ENCODE assay signal across 8 cellular contexts in genomic region chr3:197029511-197030167, GRCh38. TPM values are rescaled to one million over a fixed set of nuclear protein-coding genes. Genes with fewer than 3 reads are reported as not detected.
DNase-seq lines count a peak whose midpoint lies in the region; ATAC-seq, FAIRE-seq and TF ChIP-seq lines count a peak whose summit lies in the region.

Gene MELTF, minus strand, starts transcription at chr3:197029817. Its CDS starts 115 bp downstream, at chr3:197029702.

- TF ChIP-seq POLR2A in heart left ventricle (IDR thresholded peaks at IDR 0.05), result no peak

- TF ChIP-seq CTCF in Calu3 (IDR thresholded peaks at IDR 0.05; ENCODE audit: unreplicated experiment), result peak; percentile 86
- peak; percentile 64 to 89 (median 80) for TF ChIP-seq CTCF in heart left ventricle (IDR thresholded peaks at IDR 0.05)

- ATAC-seq in GM19463 (IDR thresholded peaks at IDR 0.05; ENCODE audit: unreplicated experiment) (peak; percentile 84), heart left ventricle (peak in 3 of 4 donors; percentile 30 to 64 (median 64)), sciatic nerve (peak; percentile 58)

- no peaks in the 10 kb centered on the region for H3K36me3 ChIP-seq in heart left ventricle

- 2% methylated on average over 42 to 60 of the region's 60 CpGs for WGBS in heart left ventricle, 4 donors

- CTCF ChIA-PET in Calu3 (lab: Charles Lee), result interaction anchor here (1.0 to 1.7 kb wide), 2 partner anchors 10 to 27 kb away, joined by 5 to 7 read pairs; no protein-coding TSS in a partner anchor
- CTCF ChIA-PET in activated naive CD4-positive, alpha-beta T cell treated with anti-CD3 and anti-CD28 coated beads, Interleukin-2, amount 10 ng/mL, durations not matched to agents 7 days and 5 days (lab: Charles Lee), result interaction anchor here (0.8 to 3.0 kb wide), 13 partner anchors 8 to 675 kb away, joined by 3 to 19 read pairs (median 4); no protein-coding TSS in a partner anchor

- H3K4me3 Mint-ChIP-seq in Calu3 (ENCODE audit: low read depth, unreplicated experiment), result peak within 1 kb of the TSS; percentile 80
- H3K4me3 Mint-ChIP-seq in activated naive CD4-positive, alpha-beta T cell treated with anti-CD3 and anti-CD28 coated beads, Interleukin-2, amount 10 ng/mL, durations not matched to agents 7 days and 5 days, result peak within 1 kb of the TSS; percentile 77

- peak within 1 kb of the TSS; percentile 19 to 68 (median 54) for H3K4me3 ChIP-seq in heart left ventricle

- H3K36me3 Mint-ChIP-seq in Calu3 (ENCODE audit: insufficient read depth, unreplicated experiment), result peaks cover 48% of the 10 kb centered on the region
- peaks cover 2% of the 10 kb centered on the region for H3K36me3 Mint-ChIP-seq in activated naive CD4-positive, alpha-beta T cell treated with anti-CD3 and anti-CD28 coated beads, Interleukin-2, amount 10 ng/mL, durations not matched to agents 7 days and 5 days

- peaks cover 23% of the 10 kb centered on the region for H3K4me1 Mint-ChIP-seq in Calu3 (ENCODE audit: low read depth, unreplicated experiment)
- H3K4me1 Mint-ChIP-seq in activated naive CD4-positive, alpha-beta T cell treated with anti-CD3 and anti-CD28 coated beads, Interleukin-2, amount 10 ng/mL, durations not matched to agents 7 days and 5 days, result peaks cover 11% of the 10 kb centered on the region

- intact Hi-C loops in Calu3 (cut with micrococcal nuclease; ENCODE audit: unreplicated experiment) (no loop called here), heart left ventricle (cut with DNase I) (loop anchor here in 1 of 10 donors (2.0 kb wide), 1 partner anchor 27 kb away; no protein-coding TSS in a partner anchor), sciatic nerve (cut with DNase I) (no loop called here)

- H3K9me3 Mint-ChIP-seq in Calu3 (ENCODE audit: low read depth, unreplicated experiment), result no peaks in the 10 kb centered on the region
- peaks cover 8% of the 10 kb centered on the region for H3K9me3 Mint-ChIP-seq in activated naive CD4-positive, alpha-beta T cell treated with anti-CD3 and anti-CD28 coated beads, Interleukin-2, amount 10 ng/mL, durations not matched to agents 7 days and 5 days

- H3K27me3 Mint-ChIP-seq in Calu3 (ENCODE audit: unreplicated experiment), result peaks cover 6% of the 10 kb centered on the region
- H3K27me3 Mint-ChIP-seq in activated naive CD4-positive, alpha-beta T cell treated with anti-CD3 and anti-CD28 coated beads, Interleukin-2, amount 10 ng/mL, durations not matched to agents 7 days and 5 days, result peaks cover 59% of the 10 kb centered on the region

- H3K9me3 ChIP-seq in heart left ventricle, result no peaks in the 10 kb centered on the region

- no peak for FAIRE-seq in HTR-8/SVneo (lab: Jason Lieb, UNC)

- peak within 1 kb of the TSS in 10 of 12 donors; percentile 60 to 89 (median 80) for H3K27ac ChIP-seq in heart left ventricle

- BruUV-seq in Calu3 (replicated peaks; lab: Mats Ljungman, UMichigan), result no TSS peak

- peaks cover 0 to 38% (median 24%) of the 10 kb centered on the region in 12 donors for H3K4me1 ChIP-seq in heart left ventricle

- DNase-seq in Calu3, result peak; percentile 78
- DNase-seq in HTR-8/SVneo (ENCODE audit: insufficient read length, low spot score), result peak; percentile 89
- DNase-seq in SK-N-DZ (ENCODE audit: low spot score), result peak; percentile 75
- peak; percentile 80 for DNase-seq in activated naive CD4-positive, alpha-beta T cell treated with anti-CD3 and anti-CD28 coated beads, Interleukin-2, amount 10 ng/mL, durations not matched to agents 7 days and 5 days
- peak; percentile 47 to 83 (median 64) for DNase-seq in heart left ventricle
- DNase-seq in sciatic nerve (ENCODE audit: low spot score), result no peak
- DNase-seq in cerebellar nuclear complex (lab: John Stamatoyannopoulos, UW), result no peak

- peak within 1 kb of the TSS; percentile 52 for H3K27ac Mint-ChIP-seq in Calu3 (ENCODE audit: unreplicated experiment)
- no peak within 1 kb of the TSS for H3K27ac Mint-ChIP-seq in activated naive CD4-positive, alpha-beta T cell treated with anti-CD3 and anti-CD28 coated beads, Interleukin-2, amount 10 ng/mL, durations not matched to agents 7 days and 5 days

- H3K27me3 ChIP-seq in heart left ventricle, result peaks cover 0 to 15% (median 0%) of the 10 kb centered on the region in 9 donors

RNA-seq across cellular contexts. Expression of gene MELTF, which starts in this region (rescaled TPM):
- 29.8 and 39.0 TPM in 2 replicates for total RNA-seq in Calu3 (2022)
- polyA plus RNA-seq in SK-N-DZ (2014; cell fraction: cytosol; rRNA removed), result 5.7 and 8.8 TPM in 2 replicates
- 27.5 and 31.1 TPM in 2 replicates for polyA plus RNA-seq in SK-N-DZ (2014; cell fraction: nucleus; rRNA removed)
- total RNA-seq in heart left ventricle, result 10 to 100 TPM in 6 of 9 donors, 1 to 10 TPM in 3; 4.9 to 43.8 (median 10.3) TPM
- 10 to 100 TPM in 1 of 2 donors, 1 to 10 TPM in 1; 7.5 to 72.6 TPM for polyA plus RNA-seq in heart left ventricle
- total RNA-seq in sciatic nerve, result 5.3 TPM

Comparison
In these comparisons a context has a peak if more than half of its experiments do, and no peak if none do; other contexts are left out.
1. DNase-seq: peak in Calu3 (single experiment), HTR-8/SVneo (single experiment), SK-N-DZ (single experiment), activated naive CD4-positive, alpha-beta T cell treated with anti-CD3 and anti-CD28 coated beads, Interleukin-2, amount 10 ng/mL, durations not matched to agents 7 days and 5 days (single experiment) and heart left ventricle (5 of 5); none in sciatic nerve (single experiment) and cerebellar nuclear complex (0 of 2).
2. Peak in every context shown above with its lines, with median percentiles within 50 percentile points of each other: ATAC-seq.